ENCODE assay signal across 8 cellular contexts in genomic region chr5:31530541-31531265, GRCh38. TPM values are rescaled to one million over a fixed set of nuclear protein-coding genes. Genes with fewer than 3 reads are reported as not detected.
DNase-seq lines count a peak whose midpoint lies in the region; ATAC-seq and TF ChIP-seq lines count a peak whose summit lies in the region.

No MANE protein-coding gene starts in this region.

- TF ChIP-seq CTCF in WI38 (IDR thresholded peaks at IDR 0.05; ENCODE audit: low read depth, low read length): no peak

- WGBS in thymus: 91% methylated on average over 9 of the region's 9 CpGs

- peaks cover 39% of the 10 kb centered on the region for H3K4me1 Mint-ChIP-seq in activated CD8-positive, alpha-beta memory T cell treated with anti-CD3 and anti-CD28 coated beads, Interleukin-2, amount 10 ng/mL, durations not matched to agents 7 days and 5 days

- no peak for DNase-seq in activated CD8-positive, alpha-beta memory T cell treated with anti-CD3 and anti-CD28 coated beads, Interleukin-2, amount 10 ng/mL, durations not matched to agents 7 days and 5 days
- no peak for DNase-seq in activated CD8-positive, alpha-beta memory T cell treated with anti-CD3 and anti-CD28 coated beads, Interleukin-2, amount 50 U/mL, for 4 hours
- DNase-seq in AG08396 (ENCODE audit: low spot score): no peak

- H3K36me3 ChIP-seq in thymus (ENCODE audit: control insufficient read depth, insufficient read depth): peaks cover 38% of the 10 kb centered on the region

- H3K27ac Mint-ChIP-seq in activated CD8-positive, alpha-beta memory T cell treated with anti-CD3 and anti-CD28 coated beads, Interleukin-2, amount 10 ng/mL, durations not matched to agents 7 days and 5 days: peak overlapping the region; percentile 94

- H3K9me3 ChIP-seq in iPS-18c (ENCODE audit: control insufficient read depth, insufficient read depth, low read length) (peaks cover 4% of the 10 kb centered on the region), thymus (ENCODE audit: control insufficient read depth) (no peaks in the 10 kb centered on the region)

- H3K4me3 ChIP-seq in WI38 (ENCODE audit: low read depth, low read length) (peak overlapping the region; percentile 79), iPS-18c (ENCODE audit: insufficient read depth, low read depth, low read length) (peak overlapping the region; percentile 89), thymus (ENCODE audit: low read length) (peak overlapping the region; percentile 88)

- no peaks in the 10 kb centered on the region for H3K9me3 Mint-ChIP-seq in activated CD8-positive, alpha-beta memory T cell treated with anti-CD3 and anti-CD28 coated beads, Interleukin-2, amount 10 ng/mL, durations not matched to agents 7 days and 5 days (ENCODE audit: low read depth)

- H3K4me1 ChIP-seq in thymus (ENCODE audit: control insufficient read depth, insufficient read depth, low read length): peaks cover 16% of the 10 kb centered on the region

- CTCF ChIA-PET in activated CD8-positive, alpha-beta memory T cell treated with anti-CD3 and anti-CD28 coated beads, Interleukin-2, amount 10 ng/mL, durations not matched to agents 7 days and 5 days (lab: Charles Lee): interaction anchor here (1.2 to 2.4 kb wide), 3 partner anchors 10 to 562 kb away, joined by 3 to 5 read pairs (median 4); no protein-coding TSS in a partner anchor

- peaks cover 42% of the 10 kb centered on the region for H3K36me3 Mint-ChIP-seq in activated CD8-positive, alpha-beta memory T cell treated with anti-CD3 and anti-CD28 coated beads, Interleukin-2, amount 10 ng/mL, durations not matched to agents 7 days and 5 days

- no peak overlapping the region for H3K27ac ChIP-seq in thymus (ENCODE audit: low read depth)

- H3K27me3 Mint-ChIP-seq in activated CD8-positive, alpha-beta memory T cell treated with anti-CD3 and anti-CD28 coated beads, Interleukin-2, amount 10 ng/mL, durations not matched to agents 7 days and 5 days: no peaks in the 10 kb centered on the region

- no peak for ATAC-seq in activated CD8-positive, alpha-beta memory T cell treated with anti-CD3 and anti-CD28 coated beads, Interleukin-2, amount 10 ng/mL, durations not matched to agents 7 days and 5 days
- ATAC-seq in GM21723 (IDR thresholded peaks at IDR 0.05; ENCODE audit: unreplicated experiment): no peak
- no peak for ATAC-seq in GM21381 (IDR thresholded peaks at IDR 0.05; ENCODE audit: unreplicated experiment)

- H3K27me3 ChIP-seq in thymus (ENCODE audit: control insufficient read depth, insufficient read depth): no peaks in the 10 kb centered on the region

- H3K4me3 Mint-ChIP-seq in activated CD8-positive, alpha-beta memory T cell treated with anti-CD3 and anti-CD28 coated beads, Interleukin-2, amount 10 ng/mL, durations not matched to agents 7 days and 5 days: peak overlapping the region; percentile 90

RNA-seq across cellular contexts. Expression of gene DROSHA, which starts 1.2 kb away (rescaled TPM):
- 10 to 100 TPM; 73.2 to 76.3 TPM for total RNA-seq in activated CD8-positive, alpha-beta memory T cell treated with anti-CD3 and anti-CD28 coated beads, Interleukin-2, amount 10 ng/mL, durations not matched to agents 7 days and 5 days
- polyA plus RNA-seq in thymus: 138 TPM

RNA-seq across cellular contexts. Expression of gene C5orf22, which starts 1.4 kb away (rescaled TPM):
- 10 to 100 TPM; 23.4 to 26.6 TPM for total RNA-seq in activated CD8-positive, alpha-beta memory T cell treated with anti-CD3 and anti-CD28 coated beads, Interleukin-2, amount 10 ng/mL, durations not matched to agents 7 days and 5 days
- 16.6 TPM for polyA plus RNA-seq in thymus
